9 cellular contexts compared by ENCODE assay signal in the genomic region with DNA sequence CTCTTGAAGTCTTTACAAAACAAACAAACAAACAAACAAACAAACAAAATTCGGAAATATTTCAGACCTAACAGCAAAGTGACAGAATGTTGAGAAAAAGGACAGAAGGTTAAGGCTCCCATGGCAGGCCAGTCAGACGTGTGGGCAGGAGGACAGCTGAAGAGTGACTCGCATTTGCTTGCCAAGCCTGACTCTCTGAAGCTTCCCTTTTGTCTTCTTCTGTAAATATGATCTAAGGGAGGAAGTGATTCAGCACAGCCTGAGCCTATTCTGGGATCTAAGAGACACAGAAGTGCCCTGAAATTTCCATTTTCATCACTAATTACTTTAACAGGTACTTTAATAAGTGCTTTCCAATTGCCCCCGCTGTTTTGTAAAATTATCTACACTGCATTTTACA.
DNase-seq lines count a peak whose midpoint lies in the region; ATAC-seq, FAIRE-seq and TF ChIP-seq lines count a peak whose summit lies in the region.
"Had no signal": no experiment of that assay in that cellular context is flagged by ENCODE, and none has a peak within 500 bp of the region (broad histone marks: within the 10 kb centered on the region; RNA-seq: fewer than 3 reads in every experiment).

No MANE protein-coding gene starts in this region.

- H3K27me3 ChIP-seq in right lobe of liver: no peaks in the 10 kb centered on the region
- no peaks in the 10 kb centered on the region for H3K27me3 ChIP-seq in HepG2 (ENCODE audit: control insufficient read depth in 1 of 2, insufficient read depth in 2 of 2, low read length in 2 of 2)
- H3K27me3 ChIP-seq in OCI-LY1 (ENCODE audit: insufficient read depth, low read length): no peaks in the 10 kb centered on the region
- H3K27me3 ChIP-seq in aorta (ENCODE audit: control insufficient read depth in 1 of 2, insufficient read depth in 2 of 2, low read length in 1 of 2): no peaks in the 10 kb centered on the region

- BruUV-seq in HepG2 (replicated peaks; lab: Mats Ljungman, UMichigan): no TSS peak

- CTCF ChIA-PET in HepG2 (lab: Yijun Ruan, JAX; ENCODE audit: low intra/inter-chr PET ratio, low total read pairs): no interaction called here

- FAIRE-seq in HepG2 (lab: Jason Lieb, UNC) (no peak), urothelium cell line (lab: Jason Lieb, UNC) (no peak)

- 41% methylated on average over 4 of the region's 4 CpGs for WGBS in right lobe of liver (ENCODE audit: insufficient coverage, low coverage, low lambda C conversion rate, missing lambda C conversion rate)
- WGBS in HepG2 (ENCODE audit: low lambda C conversion rate): 7% methylated on average over 4 of the region's 4 CpGs
- 47 to 50% methylated on average over 4 of the region's 4 CpGs for WGBS in aorta, 2 donors

- H3K9ac ChIP-seq in HepG2 (ENCODE audit: insufficient read depth, low read depth, low read length) (no peak overlapping the region), OCI-LY1 (ENCODE audit: low read length) (no peak overlapping the region)

- H3K9me3 ChIP-seq in right lobe of liver (no peaks in the 10 kb centered on the region), HepG2 (ENCODE audit: low read length) (peaks cover 55% of the 10 kb centered on the region), OCI-LY1 (ENCODE audit: low read length) (no peaks in the 10 kb centered on the region), aorta (ENCODE audit: control insufficient read depth, low read length) (no peaks in the 10 kb centered on the region)

- intact Hi-C loops in right lobe of liver (cut with DNase I) (no loop called here), HepG2 (cut with micrococcal nuclease; ENCODE audit: unreplicated experiment) (no loop called here), aorta (cut with DNase I) (no loop called here)

- ATAC-seq in right lobe of liver (peak in 3 of 4 donors; percentile 49 to 96 (median 58)), HepG2 (no peak), aorta (ENCODE audit: low FRiP score) (no peak), GM21717 (IDR thresholded peaks at IDR 0.05; ENCODE audit: unreplicated experiment) (no peak), GM21390 (IDR thresholded peaks at IDR 0.05; ENCODE audit: unreplicated experiment) (no peak)

- no peak overlapping the region for H2AFZ ChIP-seq in HepG2 (ENCODE audit: low read length)
- H2AFZ ChIP-seq in OCI-LY1 (ENCODE audit: low read length): no peak overlapping the region

- no peak overlapping the region for H3K4me2 ChIP-seq in HepG2 (ENCODE audit: low read depth, low read length)
- H3K4me2 ChIP-seq in OCI-LY1 (ENCODE audit: low read length): no peak overlapping the region

- POLR2A ChIA-PET in HepG2 (lab: Yijun Ruan, JAX): no interaction called here

- in situ Hi-C loops in HepG2 (cut with HindIII; ENCODE audit: extremely low pct_ligation_motif_present, low pct_unique_long_range_greater_than_20kb): no loop called here

- TF ChIP-seq RAD21 in HepG2 (CRISPR knock-in tag; IDR thresholded peaks at IDR 0.05): no peak

- TF ChIP-seq CTCF in right lobe of liver (IDR thresholded peaks at IDR 0.05) (no peak), HepG2 (CRISPR knock-in tag; IDR thresholded peaks at IDR 0.05) (no peak), OCI-LY1 (IDR thresholded peaks at IDR 0.05; ENCODE audit: low read length) (no peak)

- DNase-seq in right lobe of liver (peak in 1 of 3 donors; percentile 31), HepG2 (ENCODE audit: low spot score) (no peak), fibroblast of peridontal ligament (ENCODE audit: extremely low read depth) (peak; percentile 31), urothelium cell line (ENCODE audit: low spot score) (peak; percentile 47), aorta (no peak)
- DNase-seq: CD4-positive, alpha-beta T cell had no signal

- no peak overlapping the region for H3K4me3 ChIP-seq in right lobe of liver
- no peak overlapping the region for H3K4me3 ChIP-seq in HepG2 (replicated peaks in 1 of 3; ENCODE audit: insufficient read depth in 1 of 3, low read depth in 2 of 3, low read length in 3 of 3)
- no peak overlapping the region for H3K4me3 ChIP-seq in OCI-LY1 (ENCODE audit: low read depth, low read length, poor library complexity, severe bottlenecking)
- no peak overlapping the region for H3K4me3 ChIP-seq in aorta (ENCODE audit: low read length in 2 of 2)

- H3K4me1 ChIP-seq in right lobe of liver (no peaks in the 10 kb centered on the region), HepG2 (ENCODE audit: insufficient read depth, low read length) (no peaks in the 10 kb centered on the region), OCI-LY1 (ENCODE audit: insufficient read depth, low read length, severe bottlenecking) (peaks cover 19% of the 10 kb centered on the region), aorta (ENCODE audit: control insufficient read depth in 1 of 2, insufficient read depth in 2 of 2, low read length in 2 of 2) (no peaks in the 10 kb centered on the region)

- H3K27ac ChIP-seq in right lobe of liver (no peak overlapping the region), HepG2 (ENCODE audit: extremely low read length, insufficient read depth, low read length) (no peak overlapping the region), OCI-LY1 (ENCODE audit: low read depth, low read length, poor library complexity, severe bottlenecking) (peak overlapping the region; percentile 7), aorta (ENCODE audit: low read depth in 1 of 2, low read length in 2 of 2) (no peak overlapping the region)

- no peaks in the 10 kb centered on the region for H4K20me1 ChIP-seq in HepG2 (ENCODE audit: insufficient read depth, low read length)
- no peaks in the 10 kb centered on the region for H4K20me1 ChIP-seq in OCI-LY1 (ENCODE audit: insufficient read depth, low read length)

- H3K79me2 ChIP-seq in HepG2 (ENCODE audit: insufficient read depth, low read length): no peaks in the 10 kb centered on the region
- no peaks in the 10 kb centered on the region for H3K79me2 ChIP-seq in OCI-LY1 (ENCODE audit: insufficient read depth, low read length)

- TF ChIP-seq POLR2A in right lobe of liver (IDR thresholded peaks at IDR 0.05) (no peak), HepG2 (IDR thresholded peaks at IDR 0.05; ENCODE audit: insufficient read depth in 1 of 2, low read depth in 2 of 2, low read length in 2 of 2) (no peak)

- no peak for TF ChIP-seq EP300 in HepG2 (IDR thresholded peaks at IDR 0.05; ENCODE audit: low read depth in 2 of 2, low read length in 2 of 2)
- no peak for TF ChIP-seq EP300 in HepG2 (CRISPR knock-in tag; IDR thresholded peaks at IDR 0.05; ENCODE audit: borderline replicate concordance)

- no peaks in the 10 kb centered on the region for H3F3A ChIP-seq in OCI-LY1 (ENCODE audit: insufficient read depth, low read length)

- H3K9me2 ChIP-seq in OCI-LY1 (ENCODE audit: low read depth, low read length): no peaks in the 10 kb centered on the region

- no peaks in the 10 kb centered on the region for H3K36me3 ChIP-seq in right lobe of liver
- H3K36me3 ChIP-seq in HepG2 (replicated peaks in 1 of 2; ENCODE audit: control insufficient read depth in 1 of 2, insufficient read depth in 2 of 2, low read length in 2 of 2): no peaks in the 10 kb centered on the region
- no peaks in the 10 kb centered on the region for H3K36me3 ChIP-seq in OCI-LY1 (ENCODE audit: insufficient read depth, low read length)
- no peaks in the 10 kb centered on the region for H3K36me3 ChIP-seq in aorta (ENCODE audit: control insufficient read depth in 1 of 2, insufficient read depth in 2 of 2, low read length in 1 of 2)

TF ChIP-seq in HepG2, 621 proteins besides CTCF, POLR2A, EP300 and RAD21 (continues in another document):
- TF ChIP-seq, protein P1, sequence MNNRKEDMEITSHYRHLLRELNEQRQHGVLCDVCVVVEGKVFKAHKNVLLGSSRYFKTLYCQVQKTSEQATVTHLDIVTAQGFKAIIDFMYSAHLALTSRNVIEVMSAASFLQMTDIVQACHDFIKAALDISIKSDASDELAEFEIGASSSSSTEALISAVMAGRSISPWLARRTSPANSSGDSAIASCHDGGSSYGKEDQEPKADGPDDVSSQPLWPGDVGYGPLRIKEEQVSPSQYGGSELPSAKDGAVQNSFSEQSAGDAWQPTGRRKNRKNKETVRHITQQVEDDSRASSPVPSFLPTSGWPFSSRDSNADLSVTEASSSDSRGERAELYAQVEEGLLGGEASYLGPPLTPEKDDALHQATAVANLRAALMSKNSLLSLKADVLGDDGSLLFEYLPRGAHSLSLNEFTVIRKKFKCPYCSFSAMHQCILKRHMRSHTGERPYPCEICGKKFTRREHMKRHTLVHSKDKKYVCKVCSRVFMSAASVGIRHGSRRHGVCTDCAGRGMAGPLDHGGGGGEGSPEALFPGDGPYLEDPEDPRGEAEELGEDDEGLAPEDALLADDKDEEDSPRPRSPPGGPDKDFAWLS (CRISPR knock-in tag; IDR thresholded peaks at IDR 0.05; ENCODE audit: borderline replicate concordance): no peak
- TF ChIP-seq ZNF83 (CRISPR knock-in tag; IDR thresholded peaks at IDR 0.05; ENCODE audit: borderline replicate concordance) (no peak), HBP1 (CRISPR knock-in tag; IDR thresholded peaks at IDR 0.05; ENCODE audit: low read depth) (no peak), CBX2 (IDR thresholded peaks at IDR 0.05; ENCODE audit: low read depth, low read length) (no peak), CBX2 (CRISPR knock-in tag; IDR thresholded peaks at IDR 0.05; ENCODE audit: low read depth) (no peak)
- TF ChIP-seq, protein P2, sequence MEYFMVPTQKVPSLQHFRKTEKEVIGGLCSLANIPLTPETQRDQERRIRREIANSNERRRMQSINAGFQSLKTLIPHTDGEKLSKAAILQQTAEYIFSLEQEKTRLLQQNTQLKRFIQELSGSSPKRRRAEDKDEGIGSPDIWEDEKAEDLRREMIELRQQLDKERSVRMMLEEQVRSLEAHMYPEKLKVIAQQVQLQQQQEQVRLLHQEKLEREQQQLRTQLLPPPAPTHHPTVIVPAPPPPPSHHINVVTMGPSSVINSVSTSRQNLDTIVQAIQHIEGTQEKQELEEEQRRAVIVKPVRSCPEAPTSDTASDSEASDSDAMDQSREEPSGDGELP (IDR thresholded peaks at IDR 0.05; ENCODE audit: borderline replicate concordance, low read depth): no peak

Comparison
In these comparisons a context has a peak if more than half of its experiments do, and no peak if none do; other contexts are left out.
1. ATAC-seq: peak in right lobe of liver (3 of 4); none in HepG2 (single experiment), aorta (single experiment), GM21717 (single experiment) and GM21390 (single experiment).
2. DNase-seq: peak in fibroblast of peridontal ligament (single experiment) and urothelium cell line (single experiment); none in HepG2 (single experiment) and aorta (0 of 2).